ENCODE assay signal across 16 cellular contexts in the genomic region with DNA sequence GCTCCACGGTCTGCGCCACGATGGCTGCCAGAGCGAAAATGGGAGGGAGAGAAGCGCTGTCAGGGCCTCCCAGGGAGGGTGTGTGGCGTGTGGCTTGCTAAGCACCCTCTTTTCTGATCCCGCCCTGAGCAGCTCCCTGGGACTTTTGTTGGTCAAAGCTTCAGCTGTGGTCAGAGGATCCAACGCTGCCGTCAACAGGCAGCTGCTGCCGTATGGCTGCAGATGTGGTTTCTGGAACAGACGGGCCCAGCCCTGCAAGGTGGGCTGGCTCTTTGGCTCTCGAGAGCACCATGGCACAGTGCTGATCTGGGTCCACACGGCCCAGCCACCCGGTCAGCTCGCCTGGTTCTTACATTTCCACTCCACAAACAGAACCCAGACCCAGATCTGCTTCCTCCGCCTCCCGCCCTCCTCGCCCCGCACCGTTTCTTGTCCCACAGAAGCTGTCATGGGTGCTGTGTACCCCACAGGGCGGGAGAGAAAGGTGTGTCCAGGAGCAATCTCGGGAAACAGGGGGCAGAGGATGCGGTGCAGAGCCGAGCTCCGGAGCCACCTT.
DNase-seq lines count a peak whose midpoint lies in the region; ATAC-seq and TF ChIP-seq lines count a peak whose summit lies in the region.
"Had no signal": no experiment of that assay in that cellular context is flagged by ENCODE, and none has a peak within 500 bp of the region (broad histone marks: within the 10 kb centered on the region; RNA-seq: fewer than 3 reads in every experiment).

No MANE protein-coding gene starts in this region.

- peak; percentile 15 for DNase-seq in natural killer cell treated with Interleukin-12 subunit alpha and Interleukin-12 subunit beta and Interleukin-15 and Interleukin-18, amount 100 ng/mL, for 72 hours (ENCODE audit: low spot score)
- DNase-seq in natural killer cell (no peak), body of pancreas (peak in 3 of 4 donors; percentile 0 to 6 (median 2)), mucosa of descending colon (peak in 2 of 3 donors; percentile 3 to 11), aorta (peak; percentile 29 to 41), MCF 10A (ENCODE audit: unreplicated experiment) (no peak)
- no peak for DNase-seq in activated CD4-positive, alpha-beta T cell treated with anti-CD3 and anti-CD28 coated beads, Interleukin-2, amount 10 ng/mL, durations not matched to agents 7 days and 5 days
- DNase-seq: activated CD4-positive, alpha-beta T cell treated with anti-CD3 and anti-CD28 coated beads, Interleukin-2, amount 50 U/mL, for 4 hours; Calu3; dermis blood vessel endothelial cell; GF-D8; NCI-H187; NCI-H446 treated with DMSO at 0.1 percent for 48 hours had no signal

- POLR2A ChIA-PET in MCF 10A (lab: Yijun Ruan, JAX): no interaction called here
- POLR2A ChIA-PET in activated CD4-positive, alpha-beta T cell treated with anti-CD3 and anti-CD28 coated beads, Interleukin-2, amount 10 ng/mL, durations not matched to agents 7 days and 5 days (lab: Charles Lee): no interaction called here

- CTCF ChIA-PET in MCF 10A (lab: Yijun Ruan, JAX): no interaction called here
- CTCF ChIA-PET in activated CD4-positive, alpha-beta T cell treated with anti-CD3 and anti-CD28 coated beads, Interleukin-2, amount 10 ng/mL, durations not matched to agents 7 days and 5 days (lab: Charles Lee): interaction anchor here (1.3 kb wide), 1 partner anchor 10 kb away, joined by 4 read pairs; no protein-coding TSS in a partner anchor

- H3K4me3 ChIP-seq in body of pancreas (no peak overlapping the region), mucosa of descending colon (no peak overlapping the region), aorta (ENCODE audit: low read length in 2 of 2) (no peak overlapping the region)
- H3K4me3 ChIP-seq: thoracic aorta had no signal

- no peak for ATAC-seq in natural killer cell treated with Interleukin-12 subunit alpha and Interleukin-12 subunit beta and Interleukin-15 and Interleukin-18, amount 100 ng/mL, for 72 hours
- ATAC-seq in natural killer cell (no peak), body of pancreas (no peak), mucosa of descending colon (no peak), aorta (ENCODE audit: low FRiP score) (no peak), GM18868 (IDR thresholded peaks at IDR 0.05; ENCODE audit: unreplicated experiment) (no peak)

- no peaks in the 10 kb centered on the region for H3K27me3 ChIP-seq in body of pancreas
- H3K27me3 ChIP-seq in aorta (ENCODE audit: control insufficient read depth in 1 of 2, insufficient read depth in 2 of 2, low read length in 1 of 2): no peaks in the 10 kb centered on the region

- H3K9me3 Mint-ChIP-seq in natural killer cell treated with Interleukin-12 subunit alpha and Interleukin-12 subunit beta and Interleukin-15 and Interleukin-18, amount 100 ng/mL, for 72 hours: no peaks in the 10 kb centered on the region
- H3K9me3 Mint-ChIP-seq in natural killer cell: no peaks in the 10 kb centered on the region
- no peaks in the 10 kb centered on the region for H3K9me3 Mint-ChIP-seq in MCF 10A (ENCODE audit: unreplicated experiment)
- H3K9me3 Mint-ChIP-seq in activated CD4-positive, alpha-beta T cell treated with anti-CD3 and anti-CD28 coated beads, Interleukin-2, amount 10 ng/mL, durations not matched to agents 7 days and 5 days: no peaks in the 10 kb centered on the region
- H3K9me3 Mint-ChIP-seq: neural crest cell had no signal

- H3K9me3 ChIP-seq in body of pancreas: no peaks in the 10 kb centered on the region
- H3K9me3 ChIP-seq in mucosa of descending colon: no peaks in the 10 kb centered on the region
- no peaks in the 10 kb centered on the region for H3K9me3 ChIP-seq in aorta (ENCODE audit: control insufficient read depth, low read length)
- H3K9me3 ChIP-seq: thoracic aorta had no signal

- intact Hi-C loops in natural killer cell (cut with micrococcal nuclease) (no loop called here), body of pancreas (cut with DNase I) (no loop called here), mucosa of descending colon (cut with DNase I, micrococcal nuclease) (no loop called here), aorta (cut with DNase I) (no loop called here), MCF 10A (cut with micrococcal nuclease) (no loop called here)

- no peaks in the 10 kb centered on the region for H3K36me3 ChIP-seq in body of pancreas (replicated peaks in 1 of 2; ENCODE audit: insufficient read depth in 1 of 2, low read depth in 2 of 2)
- H3K36me3 ChIP-seq in mucosa of descending colon (ENCODE audit: low read depth): no peaks in the 10 kb centered on the region
- H3K36me3 ChIP-seq in aorta (ENCODE audit: control insufficient read depth in 1 of 2, insufficient read depth in 2 of 2, low read length in 1 of 2): no peaks in the 10 kb centered on the region
- H3K36me3 ChIP-seq: thoracic aorta had no signal

- H3K27ac ChIP-seq in body of pancreas (no peak overlapping the region), aorta (ENCODE audit: low read depth in 1 of 2, low read length in 2 of 2) (no peak overlapping the region)
- H3K27ac ChIP-seq: thoracic aorta had no signal

- WGBS in body of pancreas, 2 donors: 49 to 52% methylated on average over 25 of the region's 25 CpGs
- WGBS in aorta, 2 donors: 69 to 70% methylated on average over 25 of the region's 25 CpGs

- BruUV-seq in MCF 10A (replicated peaks; lab: Mats Ljungman, UMichigan): no TSS peak

- no peak overlapping the region for H3K27ac Mint-ChIP-seq in natural killer cell treated with Interleukin-12 subunit alpha and Interleukin-12 subunit beta and Interleukin-15 and Interleukin-18, amount 100 ng/mL, for 72 hours
- H3K27ac Mint-ChIP-seq in natural killer cell: no peak overlapping the region
- H3K27ac Mint-ChIP-seq in MCF 10A (ENCODE audit: low read depth, unreplicated experiment): no peak overlapping the region
- H3K27ac Mint-ChIP-seq in activated CD4-positive, alpha-beta T cell treated with anti-CD3 and anti-CD28 coated beads, Interleukin-2, amount 10 ng/mL, durations not matched to agents 7 days and 5 days: no peak overlapping the region

- no peak for TF ChIP-seq POLR2A in body of pancreas (IDR thresholded peaks at IDR 0.05)

- no peak overlapping the region for H3K4me3 Mint-ChIP-seq in natural killer cell treated with Interleukin-12 subunit alpha and Interleukin-12 subunit beta and Interleukin-15 and Interleukin-18, amount 100 ng/mL, for 72 hours
- H3K4me3 Mint-ChIP-seq in natural killer cell (no peak overlapping the region), MCF 10A (ENCODE audit: unreplicated experiment) (no peak overlapping the region)
- no peak overlapping the region for H3K4me3 Mint-ChIP-seq in activated CD4-positive, alpha-beta T cell treated with anti-CD3 and anti-CD28 coated beads, Interleukin-2, amount 10 ng/mL, durations not matched to agents 7 days and 5 days
- H3K4me3 Mint-ChIP-seq: neural crest cell had no signal

- H3K27me3 Mint-ChIP-seq in natural killer cell treated with Interleukin-12 subunit alpha and Interleukin-12 subunit beta and Interleukin-15 and Interleukin-18, amount 100 ng/mL, for 72 hours: peaks cover 0 to 3% of the 10 kb centered on the region in 2 donors
- H3K27me3 Mint-ChIP-seq in natural killer cell (ENCODE audit: low read depth in 2 of 2): peaks cover 0 to 9% of the 10 kb centered on the region in 2 donors
- H3K27me3 Mint-ChIP-seq in MCF 10A (ENCODE audit: insufficient read depth, unreplicated experiment): peaks cover 25% of the 10 kb centered on the region
- no peaks in the 10 kb centered on the region for H3K27me3 Mint-ChIP-seq in activated CD4-positive, alpha-beta T cell treated with anti-CD3 and anti-CD28 coated beads, Interleukin-2, amount 10 ng/mL, durations not matched to agents 7 days and 5 days

- no peaks in the 10 kb centered on the region for H3K36me3 Mint-ChIP-seq in natural killer cell treated with Interleukin-12 subunit alpha and Interleukin-12 subunit beta and Interleukin-15 and Interleukin-18, amount 100 ng/mL, for 72 hours
- no peaks in the 10 kb centered on the region for H3K36me3 Mint-ChIP-seq in natural killer cell
- no peaks in the 10 kb centered on the region for H3K36me3 Mint-ChIP-seq in MCF 10A (ENCODE audit: insufficient read depth, unreplicated experiment)
- H3K36me3 Mint-ChIP-seq in activated CD4-positive, alpha-beta T cell treated with anti-CD3 and anti-CD28 coated beads, Interleukin-2, amount 10 ng/mL, durations not matched to agents 7 days and 5 days (ENCODE audit: low read depth): no peaks in the 10 kb centered on the region

- TF ChIP-seq CTCF in natural killer cell (IDR thresholded peaks at IDR 0.05) (no peak), body of pancreas (IDR thresholded peaks at IDR 0.05) (no peak), mucosa of descending colon (IDR thresholded peaks at IDR 0.05) (no peak), MCF 10A (IDR thresholded peaks at IDR 0.05; ENCODE audit: unreplicated experiment) (no peak)

- no peaks in the 10 kb centered on the region for H3K4me1 Mint-ChIP-seq in natural killer cell treated with Interleukin-12 subunit alpha and Interleukin-12 subunit beta and Interleukin-15 and Interleukin-18, amount 100 ng/mL, for 72 hours (ENCODE audit: low read depth in 2 of 2)
- H3K4me1 Mint-ChIP-seq in natural killer cell: no peaks in the 10 kb centered on the region
- no peaks in the 10 kb centered on the region for H3K4me1 Mint-ChIP-seq in MCF 10A (ENCODE audit: insufficient read depth, unreplicated experiment)
- H3K4me1 Mint-ChIP-seq in activated CD4-positive, alpha-beta T cell treated with anti-CD3 and anti-CD28 coated beads, Interleukin-2, amount 10 ng/mL, durations not matched to agents 7 days and 5 days: no peaks in the 10 kb centered on the region
- H3K4me1 Mint-ChIP-seq: neural crest cell had no signal

- H3K4me1 ChIP-seq in body of pancreas: no peaks in the 10 kb centered on the region
- no peaks in the 10 kb centered on the region for H3K4me1 ChIP-seq in mucosa of descending colon (ENCODE audit: low read depth)
- H3K4me1 ChIP-seq in aorta (ENCODE audit: control insufficient read depth in 1 of 2, insufficient read depth in 2 of 2, low read length in 2 of 2): no peaks in the 10 kb centered on the region

Comparison
In these comparisons a context has a peak if more than half of its experiments do, and no peak if none do; other contexts are left out.
1. DNase-seq: peak in natural killer cell treated with Interleukin-12 subunit alpha and Interleukin-12 subunit beta and Interleukin-15 and Interleukin-18, amount 100 ng/mL, for 72 hours (single experiment), body of pancreas (3 of 4), mucosa of descending colon (2 of 3) and aorta (2 of 2); none in natural killer cell (single experiment), MCF 10A (single experiment) and activated CD4-positive, alpha-beta T cell treated with anti-CD3 and anti-CD28 coated beads, Interleukin-2, amount 10 ng/mL, durations not matched to agents 7 days and 5 days (single experiment).